Comparison of ENCODE assay signal across 16 cellular contexts in the genomic region with DNA sequence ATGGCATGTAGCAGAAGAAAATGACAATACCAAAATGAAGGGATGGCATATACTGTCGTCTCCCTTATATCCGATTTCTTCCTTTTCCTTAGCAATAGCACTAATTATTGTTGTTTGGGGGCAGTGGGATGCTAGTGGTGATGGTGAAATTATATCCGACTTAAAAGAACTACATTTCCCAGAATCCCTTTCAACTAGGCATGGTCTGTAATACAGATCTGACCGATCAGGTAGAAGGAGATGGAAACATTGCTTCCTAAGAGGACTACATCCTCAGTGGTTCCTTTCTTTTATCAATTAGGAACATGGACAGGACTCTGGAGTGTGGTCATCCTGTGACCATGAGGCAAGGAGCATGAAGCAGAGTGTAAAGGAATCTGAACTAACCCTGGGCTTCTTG.
"Had no signal": no experiment of that assay in that cellular context is flagged by ENCODE, and none has a peak within 500 bp of the region (broad histone marks: within the 10 kb centered on the region; RNA-seq: fewer than 3 reads in every experiment).

No MANE protein-coding gene starts in this region.

- H3K4me1 ChIP-seq: breast epithelium, transverse colon had no signal

- H3K4me3 Mint-ChIP-seq: activated naive CD8-positive, alpha-beta T cell treated with anti-CD3 and anti-CD28 coated beads for 36 hours; activated T-cell treated with anti-CD3 and anti-CD28 coated beads, Interleukin-2, amount 50 U/mL, for 4 hours; naive thymus-derived CD4-positive, alpha-beta T cell had no signal

- H3K4me1 Mint-ChIP-seq: activated naive CD8-positive, alpha-beta T cell treated with anti-CD3 and anti-CD28 coated beads for 36 hours; naive thymus-derived CD4-positive, alpha-beta T cell had no signal

- H3K36me3 ChIP-seq: breast epithelium, transverse colon had no signal

- DNase-seq: activated CD4-positive, alpha-beta T cell treated with anti-CD3 and anti-CD28 coated beads, Interleukin-2, amount 50 U/mL, for 48 hours; activated CD4-positive, CD25-positive, alpha-beta regulatory T cell treated with anti-CD3 and anti-CD28 coated beads, Interleukin-2, amount 50 U/mL, for 72 hours; activated effector memory CD4-positive, alpha-beta T cell treated with anti-CD3 and anti-CD28 coated beads, Interleukin-2, amount 50 U/mL, for 16 hours; activated naive CD8-positive, alpha-beta T cell treated with anti-CD3 and anti-CD28 coated beads for 36 hours; activated T-cell treated with anti-CD3 and anti-CD28 coated beads, Interleukin-2, amount 50 U/mL, for 4 hours; aorta; dorsolateral prefrontal cortex; glutamatergic neuron; left colon; naive thymus-derived CD4-positive, alpha-beta T cell; stimulated activated CD4-positive, alpha-beta T cell treated with anti-CD3 and anti-CD28 coated beads, Interleukin-12 subunit alpha, Interleukin-12 subunit beta, amount 100 ng/mL, for 4 hours; stimulated activated naive CD4-positive, alpha-beta T cell; substantia nigra; transverse colon had no signal

- H3K27me3 Mint-ChIP-seq: activated naive CD8-positive, alpha-beta T cell treated with anti-CD3 and anti-CD28 coated beads for 36 hours; naive thymus-derived CD4-positive, alpha-beta T cell had no signal

- H3K9me3 ChIP-seq: breast epithelium, transverse colon had no signal

- H3K27ac Mint-ChIP-seq: activated naive CD8-positive, alpha-beta T cell treated with anti-CD3 and anti-CD28 coated beads for 36 hours; naive thymus-derived CD4-positive, alpha-beta T cell had no signal

- H3K27me3 ChIP-seq: breast epithelium, transverse colon had no signal

- H3K4me3 ChIP-seq: breast epithelium, dorsolateral prefrontal cortex, transverse colon had no signal

- ATAC-seq: activated T-cell treated with anti-CD3 and anti-CD28 coated beads, Interleukin-2, amount 50 U/mL, for 4 hours; esophagus mucosa; left colon; naive thymus-derived CD4-positive, alpha-beta T cell had no signal

- H3K27ac ChIP-seq: breast epithelium, dorsolateral prefrontal cortex, transverse colon had no signal

- H3K36me3 Mint-ChIP-seq: activated naive CD8-positive, alpha-beta T cell treated with anti-CD3 and anti-CD28 coated beads for 36 hours; naive thymus-derived CD4-positive, alpha-beta T cell had no signal
